ENCODE assay signal across 25 cellular contexts in genomic region chrX:79618280-79618679, GRCh38.
"Had no signal": no experiment of that assay in that cellular context is flagged by ENCODE, and none has a peak within 500 bp of the region (broad histone marks: within the 10 kb centered on the region; RNA-seq: fewer than 3 reads in every experiment).

No MANE protein-coding gene starts in this region.

- H3K9me3 ChIP-seq: left lung, lower lobe of right lung, neutrophil, right atrium auricular region, spleen, suprapubic skin, thoracic aorta, tibial artery, upper lobe of right lung had no signal

- H2AFZ ChIP-seq: neural progenitor cell had no signal

- ATAC-seq: left cardiac atrium; left lung; lower lobe of right lung; natural killer cell; sciatic nerve; stimulated activated effector memory CD8-positive, alpha-beta T cell treated with anti-CD3 and anti-CD28 coated beads, Interleukin-12 subunit alpha, Interleukin-12 subunit beta, amount 100 ng/mL, for 72 hours; upper lobe of right lung had no signal

- H3K9ac ChIP-seq: neural progenitor cell had no signal

- H3K4me3 ChIP-seq: left lung, lower lobe of right lung, neural progenitor cell, right atrium auricular region, skin epidermis, spleen, suprapubic skin, thoracic aorta, tibial artery, upper lobe of right lung had no signal

- H3K4me2 ChIP-seq: neural progenitor cell had no signal

- DNase-seq: hippocampal formation; kidney glomerular epithelial cell; left cardiac atrium; left lung; lower lobe of right lung; mammary epithelial cell; mesenchymal stem cell; naive B cell; natural killer cell; nephron progenitor cell; occipital lobe; spleen; stimulated activated CD4-positive, alpha-beta T cell treated with anti-CD3 and anti-CD28 coated beads, Interleukin-4, amount 100 ng/mL, for 24 hours; stimulated activated naive CD4-positive, alpha-beta T cell; tibial artery; trophoblast cell; upper lobe of right lung had no signal

- H3K36me3 ChIP-seq: left lung, lower lobe of right lung, neural progenitor cell, neutrophil, right atrium auricular region, spleen, suprapubic skin, thoracic aorta, tibial artery, upper lobe of right lung had no signal

- H3K27ac ChIP-seq: left lung, lower lobe of right lung, neural progenitor cell, neutrophil, right atrium auricular region, skin epidermis, spleen, suprapubic skin, thoracic aorta, tibial artery, upper lobe of right lung had no signal

- H3K27me3 ChIP-seq: left lung, neural progenitor cell, neutrophil, right atrium auricular region, suprapubic skin, tibial artery, upper lobe of right lung had no signal

- H3K4me1 ChIP-seq: left lung, lower lobe of right lung, neural progenitor cell, right atrium auricular region, spleen, suprapubic skin, tibial artery, upper lobe of right lung had no signal
